In the genomic region with DNA sequence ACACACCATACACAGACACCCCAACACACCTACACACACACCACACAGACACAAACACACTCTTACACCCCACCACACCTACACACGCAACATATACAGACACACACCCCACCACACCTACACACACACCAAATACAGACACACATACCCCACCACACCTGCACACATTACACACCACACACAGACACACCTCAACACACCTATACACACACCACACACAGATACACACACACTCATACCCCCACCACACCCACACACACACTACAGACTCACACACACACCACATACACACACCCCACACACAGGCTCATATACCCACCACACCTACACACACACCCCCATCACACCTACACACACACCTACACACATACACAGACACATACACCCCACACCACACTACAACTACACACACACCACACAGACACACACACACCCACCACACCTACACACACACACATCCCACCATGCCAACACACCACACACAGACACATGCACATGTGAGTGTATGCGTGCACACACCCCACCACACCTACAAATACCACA, we compare ENCODE assay signal across 9 cellular contexts.
"Had no signal": no experiment of that assay in that cellular context is flagged by ENCODE, and none has a peak within 500 bp of the region (broad histone marks: within the 10 kb centered on the region; RNA-seq: fewer than 3 reads in every experiment).

No MANE protein-coding gene starts in this region.

- H3K9me3 ChIP-seq: heart right ventricle had no signal

- H3K4me3 Mint-ChIP-seq: activated CD4-positive, alpha-beta memory T cell treated with anti-CD3 and anti-CD28 coated beads for 36 hours; activated T-cell treated with anti-CD3 and anti-CD28 coated beads, Interleukin-2, amount 50 U/mL, for 4 hours; neural progenitor cell had no signal

- H2AFZ ChIP-seq: neural progenitor cell, parathyroid adenoma had no signal

- H3K4me2 ChIP-seq: neural progenitor cell had no signal

- DNase-seq: activated CD4-positive, alpha-beta memory T cell treated with anti-CD3 and anti-CD28 coated beads for 36 hours; activated CD4-positive, CD25-positive, alpha-beta regulatory T cell treated with anti-CD3 and anti-CD28 coated beads, Interleukin-2, amount 50 U/mL, for 72 hours; activated gamma-delta T cell treated with Interleukin-2 at 50 U/mL for 16 hours; activated T-cell treated with anti-CD3 and anti-CD28 coated beads, Interleukin-2, amount 50 U/mL, for 4 hours; aorta; heart right ventricle; stimulated activated CD4-positive, alpha-beta T cell treated with anti-CD3 and anti-CD28 coated beads, Interleukin-4, amount 100 ng/mL, for 24 hours had no signal

- H3K36me3 ChIP-seq: neural progenitor cell had no signal

- H3K4me3 ChIP-seq: heart right ventricle, neural progenitor cell had no signal

- H3K27ac ChIP-seq: heart right ventricle, neural progenitor cell, parathyroid adenoma had no signal

- H3K27ac Mint-ChIP-seq: activated CD4-positive, alpha-beta memory T cell treated with anti-CD3 and anti-CD28 coated beads for 36 hours; neural progenitor cell had no signal

- H3K27me3 Mint-ChIP-seq: activated CD4-positive, alpha-beta memory T cell treated with anti-CD3 and anti-CD28 coated beads for 36 hours had no signal

- H3K9me3 Mint-ChIP-seq: activated CD4-positive, alpha-beta memory T cell treated with anti-CD3 and anti-CD28 coated beads for 36 hours; activated T-cell treated with anti-CD3 and anti-CD28 coated beads, Interleukin-2, amount 50 U/mL, for 4 hours; neural progenitor cell had no signal

- ATAC-seq: activated T-cell treated with anti-CD3 and anti-CD28 coated beads, Interleukin-2, amount 50 U/mL, for 4 hours; heart right ventricle had no signal

- H3K4me1 ChIP-seq: heart right ventricle had no signal

- H3K9ac ChIP-seq: neural progenitor cell, parathyroid adenoma had no signal

- H3K27me3 ChIP-seq: heart right ventricle, neural progenitor cell had no signal
